In the genomic region with DNA sequence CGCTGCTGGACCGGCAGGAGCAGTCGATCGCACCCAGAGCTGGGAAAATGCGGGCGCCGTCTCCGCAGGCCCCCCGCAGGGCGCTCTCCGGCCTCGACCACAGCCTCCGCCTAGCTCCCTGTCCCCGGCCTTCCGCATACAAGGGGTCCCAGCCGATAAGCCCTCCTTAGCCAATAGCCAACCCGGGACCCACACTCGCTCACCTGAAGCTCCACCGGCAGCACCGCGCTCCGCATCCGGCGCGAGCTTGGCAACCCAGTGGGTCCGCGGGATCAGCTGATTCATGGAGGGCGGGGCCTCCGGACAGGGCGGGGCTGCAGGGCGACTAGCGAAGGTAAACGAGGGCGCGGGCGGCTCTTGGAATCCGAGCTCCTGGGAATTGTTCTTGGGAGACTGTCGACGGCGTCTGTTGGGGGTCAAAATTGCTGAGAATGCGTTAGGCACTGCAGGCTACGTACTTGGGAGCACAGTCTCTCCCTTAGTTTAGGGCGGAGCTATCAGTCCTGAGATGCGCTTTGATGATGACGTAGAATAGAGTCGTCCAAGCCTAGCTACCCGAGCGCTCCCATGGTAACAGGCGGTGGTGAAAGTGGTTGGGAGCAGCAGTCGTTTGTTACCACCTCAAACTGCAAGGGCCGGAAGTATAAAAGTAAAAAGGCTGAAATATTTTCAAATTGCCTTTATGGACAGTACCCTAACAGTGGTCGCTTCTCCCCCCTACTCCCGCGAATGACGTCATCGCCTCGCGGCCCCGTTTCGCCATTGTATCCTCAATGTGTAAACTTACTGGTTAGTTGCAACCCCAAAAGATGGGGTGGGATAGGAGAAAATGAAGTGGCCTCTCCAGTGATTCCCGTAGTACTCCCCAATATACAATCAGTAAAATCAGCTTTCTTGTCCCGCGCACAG, we compare ENCODE assay signal across 8 cellular contexts. TPM values are rescaled to one million over a fixed set of nuclear protein-coding genes. Genes with fewer than 3 reads are reported as not detected.
DNase-seq lines count a peak whose midpoint lies in the region; ATAC-seq and TF ChIP-seq lines count a peak whose summit lies in the region.

A gene (minus strand): TSS at position 260 of the 909 bp plus-strand sequence. CDS start 12,048 bp downstream, outside the sequence.

- TF ChIP-seq POLR2A in GM19099 (IDR thresholded peaks at IDR 0.05; ENCODE audit: extremely low read depth, insufficient read length, low read depth), result peak; percentile 70

- no peaks in the 10 kb centered on the region for H3K27me3 ChIP-seq in kidney epithelial cell (ENCODE audit: control insufficient read depth, insufficient read depth, low read length)

- H3K4me3 ChIP-seq in choroid plexus epithelial cell (ENCODE audit: low read depth, low read length) (peak within 1 kb of the TSS; percentile 96), kidney epithelial cell (ENCODE audit: low read depth, low read length) (peak within 1 kb of the TSS; percentile 81)

- no peak for TF ChIP-seq CTCF in choroid plexus epithelial cell (conservative IDR thresholded peaks at IDR 0.05; ENCODE audit: low read depth, low read length)
- no peak for TF ChIP-seq CTCF in kidney epithelial cell (IDR thresholded peaks at IDR 0.05; ENCODE audit: insufficient read depth, low read length, poor library complexity, severe bottlenecking)

- DNase-seq in AG20443 (ENCODE audit: low spot score) (peak; percentile 96), NCI-H510A (lab: John Stamatoyannopoulos, UW) (peak; percentile 97), choroid plexus epithelial cell (ENCODE audit: low read depth) (peak; percentile 99), kidney epithelial cell (ENCODE audit: low read depth) (peak; percentile 99)
- DNase-seq in activated CD4-positive, alpha-beta T cell treated with anti-CD3 and anti-CD28 coated beads for 24 hours (ENCODE audit: low read depth in 2 of 2), result peak; percentile 87 to 92
- peak; percentile 84 to 90 for DNase-seq in stimulated activated CD4-positive, alpha-beta T cell treated with anti-CD3 and anti-CD28 coated beads, Interleukin-15, amount 100 ng/mL, for 48 hours (ENCODE audit: low read depth in 2 of 2)

- H3K36me3 ChIP-seq in kidney epithelial cell (ENCODE audit: control insufficient read depth, insufficient read depth, low read length), result no peaks in the 10 kb centered on the region

- ATAC-seq in HG03432 (IDR thresholded peaks at IDR 0.05; ENCODE audit: unreplicated experiment), result peak; percentile 95

RNA-seq across cellular contexts. Expression of the gene that starts here (rescaled TPM):
- 24.9 and 25.6 TPM in 2 replicates for total RNA-seq in kidney epithelial cell

Comparison
In these comparisons a context has a peak if more than half of its experiments do, and no peak if none do; other contexts are left out.
1. Peak in every context shown above with its lines: DNase-seq, ATAC-seq and H3K4me3 ChIP-seq.